ENCODE assay signal across 17 cellular contexts in genomic region chr2:201665420-201666158, GRCh38. TPM values are rescaled to one million over a fixed set of nuclear protein-coding genes. Genes with fewer than 3 reads are reported as not detected.
DNase-seq lines count a peak whose midpoint lies in the region; ATAC-seq, FAIRE-seq and TF ChIP-seq lines count a peak whose summit lies in the region.
"Had no signal": no experiment of that assay in that cellular context is flagged by ENCODE, and none has a peak within 500 bp of the region (broad histone marks: within the 10 kb centered on the region; RNA-seq: fewer than 3 reads in every experiment).

No MANE protein-coding gene starts in this region.

- H4K20me1 ChIP-seq in DND-41 (ENCODE audit: insufficient read depth, low read length) = no peaks in the 10 kb centered on the region
- H4K20me1 ChIP-seq in PC-3 (ENCODE audit: low read length) = no peaks in the 10 kb centered on the region
- H4K20me1 ChIP-seq in endothelial cell of umbilical vein (replicated peaks; ENCODE audit: control insufficient read depth, extremely low read depth, insufficient read depth, low read length) = no peaks in the 10 kb centered on the region

- H3K36me3 Mint-ChIP-seq in Caco-2 (ENCODE audit: insufficient read depth, unreplicated experiment) = no peaks in the 10 kb centered on the region
- H3K36me3 Mint-ChIP-seq: naive B cell, T-cell, WTC11 had no signal

- CTCF ChIA-PET in PC-3 (lab: Charles Lee) (interaction anchor here (0.6 kb wide), 1 partner anchor 252 kb away, joined by 4 read pairs; no protein-coding TSS in a partner anchor), endothelial cell of umbilical vein (lab: Charles Lee) (interaction anchor here (0.9 to 1.8 kb wide), 4 partner anchors 13 to 42 kb away, joined by 3 to 6 read pairs (median 4); partner anchors contain the start of gene TMEM237), Caco-2 (lab: Charles Lee) (no interaction called here)

- BruUV-seq in PC-3 (replicated peaks; lab: Mats Ljungman, UMichigan) = no TSS peak
- no TSS peak for BruUV-seq in endothelial cell of umbilical vein (replicated peaks; lab: Mats Ljungman, UMichigan)
- no TSS peak for BruUV-seq in Caco-2 (replicated peaks; lab: Mats Ljungman, UMichigan)

- H3K27ac ChIP-seq in 22Rv1 (no peak overlapping the region), DND-41 (ENCODE audit: low read length) (no peak overlapping the region), PC-3 (ENCODE audit: low read length) (no peak overlapping the region), endothelial cell of umbilical vein (ENCODE audit: insufficient read depth, low read depth, low read length) (no peak overlapping the region)
- H3K27ac ChIP-seq: testis had no signal

- H3K4me1 ChIP-seq in DND-41 (ENCODE audit: insufficient read depth, low read length) = no peaks in the 10 kb centered on the region
- H3K4me1 ChIP-seq in PC-3 (ENCODE audit: insufficient read depth, low read length) = peaks cover 6% of the 10 kb centered on the region; the same call in 1 of the 2 replicates
- H3K4me1 ChIP-seq in endothelial cell of umbilical vein (ENCODE audit: control insufficient read depth, extremely low read depth, insufficient read depth, low read length) = peaks cover 2% of the 10 kb centered on the region
- no peaks in the 10 kb centered on the region for H3K4me1 ChIP-seq in Caco-2
- H3K4me1 ChIP-seq: testis had no signal

- dilution Hi-C loops in endothelial cell of umbilical vein (cut with MboI; ENCODE audit: extremely low pct_ligation_motif_present, low sequenced_read_pairs) = no loop called here

- H3K9ac ChIP-seq in DND-41 (ENCODE audit: low read depth, low read length) (no peak overlapping the region), PC-3 (ENCODE audit: low read length) (no peak overlapping the region), endothelial cell of umbilical vein (replicated peaks; ENCODE audit: extremely low read depth, insufficient read depth, low read length) (no peak overlapping the region)

- no peaks in the 10 kb centered on the region; the same call in 1 of the 2 replicates for H3K9me2 ChIP-seq in PC-3 (replicated peaks; ENCODE audit: low read length)

- TF ChIP-seq CTCF in 22Rv1 (IDR thresholded peaks at IDR 0.05) (peak; percentile 48), DND-41 (IDR thresholded peaks at IDR 0.05; ENCODE audit: borderline replicate concordance, extremely low read depth, low read length, poor library complexity, severe bottlenecking) (peak; percentile 8), PC-3 (conservative IDR thresholded peaks at IDR 0.05; ENCODE audit: low read depth, low read length) (no peak; the same call in 1 of the 2 replicates), endothelial cell of umbilical vein (IDR thresholded peaks at IDR 0.05; ENCODE audit: extremely low read depth in 1 of 2, insufficient read depth in 1 of 2, low read depth in 1 of 2, low read length in 2 of 2) (no peak), Caco-2 (IDR thresholded peaks at IDR 0.05; ENCODE audit: insufficient read depth in 1 of 2, low read depth in 1 of 2, low read length in 1 of 2, severe bottlenecking in 1 of 2, unreplicated experiment in 1 of 2) (no peak)

- H3K4me2 ChIP-seq in DND-41 (ENCODE audit: insufficient read depth, low read length) = no peak overlapping the region
- no peak overlapping the region for H3K4me2 ChIP-seq in PC-3 (ENCODE audit: low read length)
- no peak overlapping the region for H3K4me2 ChIP-seq in endothelial cell of umbilical vein (ENCODE audit: insufficient read depth, low read length)

- ATAC-seq in DND-41 (ENCODE audit: insufficient read depth, low read depth) (no peak), PC-3 (peak; percentile 56), GM18868 (IDR thresholded peaks at IDR 0.05; ENCODE audit: unreplicated experiment) (no peak), GM21786 (IDR thresholded peaks at IDR 0.05; ENCODE audit: unreplicated experiment) (no peak)
- ATAC-seq: T-cell, WTC11 had no signal

- DNase-seq in DND-41 (no peak), PC-3 (peak; percentile 19), endothelial cell of umbilical vein (ENCODE audit: low read depth, low spot score) (peak; percentile 19), COLO829 (ENCODE audit: low spot score) (no peak), Caco-2 (no peak)
- DNase-seq: activated effector memory CD4-positive, alpha-beta T cell treated with Interleukin-2 at 50 U/mL for 16 hours; anterior cingulate cortex; KBM-7; naive B cell; NCI-H146; NCI-H510A; T-cell; testis had no signal

- no peak for TF ChIP-seq POLR2A in endothelial cell of umbilical vein (IDR thresholded peaks at IDR 0.05; ENCODE audit: low read depth, low read length)

- H3K9me3 ChIP-seq in DND-41 (ENCODE audit: insufficient read depth, low read length, severe bottlenecking) = no peaks in the 10 kb centered on the region
- no peaks in the 10 kb centered on the region for H3K9me3 ChIP-seq in PC-3 (ENCODE audit: low read length)
- no peaks in the 10 kb centered on the region for H3K9me3 ChIP-seq in endothelial cell of umbilical vein (replicated peaks; ENCODE audit: control insufficient read depth, insufficient read depth, low read length)
- no peaks in the 10 kb centered on the region for H3K9me3 ChIP-seq in Caco-2
- H3K9me3 ChIP-seq: testis had no signal

- no peak overlapping the region for H3K4me3 Mint-ChIP-seq in Caco-2 (ENCODE audit: unreplicated experiment)
- H3K4me3 Mint-ChIP-seq: naive B cell, T-cell, WTC11 had no signal

- H3K27ac Mint-ChIP-seq in Caco-2 (ENCODE audit: unreplicated experiment) = no peak overlapping the region
- H3K27ac Mint-ChIP-seq: T-cell, WTC11 had no signal

- no peaks in the 10 kb centered on the region for H3F3A ChIP-seq in PC-3 (ENCODE audit: low read length, unreplicated experiment)

- no peaks in the 10 kb centered on the region for H3K27me3 Mint-ChIP-seq in Caco-2 (ENCODE audit: insufficient read depth, unreplicated experiment)
- H3K27me3 Mint-ChIP-seq: T-cell had no signal

- H3K36me3 ChIP-seq in DND-41 (ENCODE audit: insufficient read depth, low read length) (no peaks in the 10 kb centered on the region), PC-3 (ENCODE audit: low read depth, low read length) (no peaks in the 10 kb centered on the region), endothelial cell of umbilical vein (ENCODE audit: control insufficient read depth in 2 of 2, extremely low read depth in 1 of 2, insufficient read depth in 2 of 2, low read length in 2 of 2) (no peaks in the 10 kb centered on the region), Caco-2 (ENCODE audit: control insufficient read depth, insufficient read depth, low read length) (no peaks in the 10 kb centered on the region)

- H3K79me2 ChIP-seq in DND-41 (ENCODE audit: insufficient read depth, low read length) (no peaks in the 10 kb centered on the region), PC-3 (ENCODE audit: low read length) (no peaks in the 10 kb centered on the region), endothelial cell of umbilical vein (ENCODE audit: control insufficient read depth, insufficient read depth, low read length) (no peaks in the 10 kb centered on the region)

- H3K27me3 ChIP-seq in DND-41 (ENCODE audit: insufficient read depth, low read length, poor library complexity) (no peaks in the 10 kb centered on the region), PC-3 (ENCODE audit: low read length) (no peaks in the 10 kb centered on the region), endothelial cell of umbilical vein (ENCODE audit: control insufficient read depth in 2 of 2, insufficient read depth in 2 of 2, low read length in 2 of 2) (no peaks in the 10 kb centered on the region), Caco-2 (replicated peaks; ENCODE audit: control insufficient read depth, insufficient read depth, low read length) (no peaks in the 10 kb centered on the region)
- H3K27me3 ChIP-seq: testis had no signal

- FAIRE-seq in endothelial cell of umbilical vein (lab: Jason Lieb, UNC) = peak; percentile 61

- POLR2A ChIA-PET in PC-3 (lab: Charles Lee; ENCODE audit: unreplicated experiment) = no interaction called here
- POLR2A ChIA-PET in endothelial cell of umbilical vein (lab: Charles Lee) = interaction anchor here (0.7 kb wide), 1 partner anchor 18 kb away, joined by 4 read pairs; no protein-coding TSS in a partner anchor
- POLR2A ChIA-PET in Caco-2 (lab: Charles Lee) = no interaction called here

- H3K4me3 ChIP-seq in DND-41 (ENCODE audit: low read depth in 1 of 2, low read length in 2 of 2) = no peak overlapping the region
- H3K4me3 ChIP-seq in PC-3 (ENCODE audit: low read length) = no peak overlapping the region
- H3K4me3 ChIP-seq in endothelial cell of umbilical vein (replicated peaks in 1 of 3; ENCODE audit: insufficient read depth in 1 of 3, low read depth in 1 of 3, low read length in 3 of 3) = no peak overlapping the region
- H3K4me3 ChIP-seq in Caco-2 (ENCODE audit: low read depth, low read length) = no peak overlapping the region
- H3K4me3 ChIP-seq: testis had no signal

- intact Hi-C loops in PC-3 (cut with micrococcal nuclease) = loop anchor here (1.0 kb wide), 2 partner anchors 43 to 246 kb away; no protein-coding TSS in a partner anchor
- intact Hi-C loops in endothelial cell of umbilical vein (cut with micrococcal nuclease) = loop anchor here (1.0 kb wide), 1 partner anchor 42 kb away; no protein-coding TSS in a partner anchor
- intact Hi-C loops in Caco-2 (cut with micrococcal nuclease; ENCODE audit: unreplicated experiment) = no loop called here

- H3K9me3 Mint-ChIP-seq in Caco-2 (ENCODE audit: unreplicated experiment) = no peaks in the 10 kb centered on the region
- H3K9me3 Mint-ChIP-seq: T-cell, WTC11 had no signal

- H3K4me1 Mint-ChIP-seq in Caco-2 (ENCODE audit: low read depth, unreplicated experiment) = no peaks in the 10 kb centered on the region
- H3K4me1 Mint-ChIP-seq: naive B cell, T-cell had no signal

- no peaks in the 10 kb centered on the region for H3K9me1 ChIP-seq in endothelial cell of umbilical vein (replicated peaks; ENCODE audit: control insufficient read depth, extremely low read depth, insufficient read depth, low read length)

- H2AFZ ChIP-seq in DND-41 (ENCODE audit: low read depth, low read length) (no peak overlapping the region), PC-3 (ENCODE audit: low read length) (no peak overlapping the region), endothelial cell of umbilical vein (ENCODE audit: low read depth, low read length) (peak overlapping the region; percentile 72)

RNA-seq across cellular contexts. Expression of gene TMEM237, which starts 22.3 kb away (rescaled TPM):
- total RNA-seq in PC-3 (2014; rRNA removed) = 32.8 and 39.0 TPM in 2 replicates
- 57.2 and 64.7 TPM in 2 replicates for total RNA-seq in endothelial cell of umbilical vein
- polyA plus RNA-seq in endothelial cell of umbilical vein = 36.3 and 41.2 TPM in 2 replicates
- polyA plus RNA-seq in endothelial cell of umbilical vein (2011; cell fraction: cytosol; rRNA removed) = 43.5 and 52.9 TPM in 2 replicates
- polyA plus RNA-seq in endothelial cell of umbilical vein (2011; cell fraction: nucleus; rRNA removed) = 43.9 and 58.1 TPM in 2 replicates
- 28.2 and 36.8 TPM in 2 replicates for polyA plus RNA-seq in endothelial cell of umbilical vein (2012)
- 56.0 and 66.7 TPM in 2 replicates for polyA minus RNA-seq in endothelial cell of umbilical vein
- 7.5 TPM for polyA minus RNA-seq in endothelial cell of umbilical vein (2011; cell fraction: cytosol; rRNA and poly(A)+ RNA removed)
- 35.4 and 55.9 TPM in 2 replicates for polyA minus RNA-seq in endothelial cell of umbilical vein (2011; cell fraction: nucleus; rRNA and poly(A)+ RNA removed)
- 21.1 and 26.5 TPM in 2 replicates for total RNA-seq in Caco-2 (2022)

RNA-seq across cellular contexts. Expression of gene MPP4, which starts 32.9 kb away (rescaled TPM):
- total RNA-seq in PC-3 (2014; rRNA removed) (0.52 and 0.77 TPM in 2 replicates), endothelial cell of umbilical vein (7.6 and 9.7 TPM in 2 replicates), Caco-2 (2022) (0.16 and 0.37 TPM in 2 replicates)
- polyA plus RNA-seq in endothelial cell of umbilical vein = 5.3 and 5.6 TPM in 2 replicates
- 5.3 and 5.6 TPM in 2 replicates for polyA plus RNA-seq in endothelial cell of umbilical vein (2011; cell fraction: cytosol; rRNA removed)
- 23.4 and 30.5 TPM in 2 replicates for polyA plus RNA-seq in endothelial cell of umbilical vein (2011; cell fraction: nucleus; rRNA removed)
- polyA plus RNA-seq in endothelial cell of umbilical vein (2012) = 2.5 and 4.8 TPM in 2 replicates
- polyA minus RNA-seq in endothelial cell of umbilical vein = 7.1 and 7.3 TPM in 2 replicates
- not detected for polyA minus RNA-seq in endothelial cell of umbilical vein (2011; cell fraction: cytosol; rRNA and poly(A)+ RNA removed)
- 10.3 and 18.0 TPM in 2 replicates for polyA minus RNA-seq in endothelial cell of umbilical vein (2011; cell fraction: nucleus; rRNA and poly(A)+ RNA removed)
- total RNA-seq: testis, WTC11 had no signal

Comparison
In these comparisons a context has a peak if more than half of its experiments do, and no peak if none do; other contexts are left out.
1. CTCF ChIP-seq: peak in 22Rv1 (single experiment) and DND-41 (single experiment); none in PC-3 (single experiment), endothelial cell of umbilical vein (0 of 2) and Caco-2 (0 of 2).
2. DNase-seq: peak in PC-3 (single experiment) and endothelial cell of umbilical vein (single experiment); none in DND-41 (single experiment), COLO829 (single experiment) and Caco-2 (0 of 2).